ENCODE assay signal across 24 cellular contexts in the genomic region with DNA sequence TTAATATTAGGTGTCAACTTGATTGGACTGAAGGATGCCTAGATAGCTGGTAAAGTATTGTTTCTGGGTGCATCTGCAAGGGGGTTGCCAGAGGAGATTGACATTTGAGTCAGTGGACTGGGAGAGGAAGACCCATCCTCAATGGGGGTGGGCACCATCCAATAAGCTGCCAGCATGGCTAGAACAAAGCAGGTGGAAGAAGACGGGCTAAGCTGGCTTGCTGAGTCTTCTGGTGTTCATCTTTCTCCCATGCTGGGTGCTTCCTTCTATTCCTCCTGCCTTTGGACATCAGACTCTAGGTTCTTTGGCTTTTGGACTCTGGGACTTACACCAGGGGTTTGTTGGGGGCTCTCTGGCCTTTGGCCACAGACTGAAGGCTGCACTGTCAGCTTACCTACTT.
DNase-seq lines count a peak whose midpoint lies in the region; ATAC-seq and TF ChIP-seq lines count a peak whose summit lies in the region.
"Had no signal": no experiment of that assay in that cellular context is flagged by ENCODE, and none has a peak within 500 bp of the region (broad histone marks: within the 10 kb centered on the region; RNA-seq: fewer than 3 reads in every experiment).

No MANE protein-coding gene starts in this region.

- CTCF ChIA-PET in activated naive CD4-positive, alpha-beta T cell treated with anti-CD3 and anti-CD28 coated beads for 36 hours (lab: Charles Lee): interaction anchor here (0.6 to 1.2 kb wide), 2 partner anchors 23 to 212 kb away, joined by 3 read pairs; no protein-coding TSS in a partner anchor
- CTCF ChIA-PET in CD8-positive, alpha-beta T cell (lab: Charles Lee): interaction anchor here (1.0 kb wide), 1 partner anchor 21 kb away, joined by 3 read pairs; no protein-coding TSS in a partner anchor
- CTCF ChIA-PET in WTC11 (lab: Charles Lee): no interaction called here
- CTCF ChIA-PET in naive thymus-derived CD4-positive, alpha-beta T cell (lab: Charles Lee): interaction anchor here (1.6 kb wide), 1 partner anchor 57 kb away, joined by 4 read pairs; no protein-coding TSS in a partner anchor

- POLR2A ChIA-PET in CD8-positive, alpha-beta T cell (lab: Charles Lee): no interaction called here
- POLR2A ChIA-PET in WTC11 (lab: Charles Lee): no interaction called here
- POLR2A ChIA-PET in naive thymus-derived CD4-positive, alpha-beta T cell (lab: Charles Lee): interaction anchor here (0.8 to 1.1 kb wide), 2 partner anchors 20 to 24 kb away, joined by 3 to 7 read pairs; no protein-coding TSS in a partner anchor

- H3K27ac ChIP-seq in CD8-positive, alpha-beta T cell (ENCODE audit: low read depth, low read length): no peak overlapping the region
- no peak overlapping the region for H3K27ac ChIP-seq in naive thymus-derived CD4-positive, alpha-beta T cell (ENCODE audit: low read depth, low read length)
- H3K27ac ChIP-seq: breast epithelium, C4-2B, upper lobe of right lung, VCaP had no signal

- peaks cover 57% of the 10 kb centered on the region for H3K4me1 Mint-ChIP-seq in activated naive CD4-positive, alpha-beta T cell treated with anti-CD3 and anti-CD28 coated beads, Interleukin-2, amount 50 U/mL, for 24 hours
- H3K4me1 Mint-ChIP-seq in activated naive CD4-positive, alpha-beta T cell treated with anti-CD3 and anti-CD28 coated beads for 36 hours (ENCODE audit: low read depth): peaks cover 36% of the 10 kb centered on the region
- peaks cover 58% of the 10 kb centered on the region for H3K4me1 Mint-ChIP-seq in CD8-positive, alpha-beta T cell (ENCODE audit: low read depth)
- H3K4me1 Mint-ChIP-seq in WTC11: peaks cover 21% of the 10 kb centered on the region
- H3K4me1 Mint-ChIP-seq in naive thymus-derived CD4-positive, alpha-beta T cell: peaks cover 26 to 79% (median 65%) of the 10 kb centered on the region in 7 donors

- H3K9me3 ChIP-seq in CD8-positive, alpha-beta T cell (ENCODE audit: low read length): no peaks in the 10 kb centered on the region
- H3K9me3 ChIP-seq in naive thymus-derived CD4-positive, alpha-beta T cell (ENCODE audit: control insufficient read depth in 2 of 3, low read length in 3 of 3): no peaks in the 10 kb centered on the region
- H3K9me3 ChIP-seq: breast epithelium, upper lobe of right lung had no signal

- H3K36me3 Mint-ChIP-seq in activated naive CD4-positive, alpha-beta T cell treated with anti-CD3 and anti-CD28 coated beads, Interleukin-2, amount 50 U/mL, for 24 hours: peaks cover 6% of the 10 kb centered on the region
- H3K36me3 Mint-ChIP-seq in activated naive CD4-positive, alpha-beta T cell treated with anti-CD3 and anti-CD28 coated beads for 36 hours (ENCODE audit: low read depth): peaks cover 6% of the 10 kb centered on the region
- H3K36me3 Mint-ChIP-seq in CD8-positive, alpha-beta T cell: peaks cover 36% of the 10 kb centered on the region
- H3K36me3 Mint-ChIP-seq in WTC11: peaks cover 10% of the 10 kb centered on the region
- peaks cover 0 to 36% (median 15%) of the 10 kb centered on the region in 5 donors for H3K36me3 Mint-ChIP-seq in naive thymus-derived CD4-positive, alpha-beta T cell

- H3K27me3 ChIP-seq in CD8-positive, alpha-beta T cell (ENCODE audit: insufficient read depth, low read length): no peaks in the 10 kb centered on the region
- no peaks in the 10 kb centered on the region for H3K27me3 ChIP-seq in naive thymus-derived CD4-positive, alpha-beta T cell (ENCODE audit: control insufficient read depth in 2 of 2, insufficient read depth in 2 of 2, low read length in 2 of 2)
- H3K27me3 ChIP-seq: breast epithelium, upper lobe of right lung had no signal

- no peaks in the 10 kb centered on the region for H3K9me3 Mint-ChIP-seq in activated naive CD4-positive, alpha-beta T cell treated with anti-CD3 and anti-CD28 coated beads, Interleukin-2, amount 50 U/mL, for 24 hours
- H3K9me3 Mint-ChIP-seq in activated naive CD4-positive, alpha-beta T cell treated with anti-CD3 and anti-CD28 coated beads for 36 hours: no peaks in the 10 kb centered on the region
- H3K9me3 Mint-ChIP-seq in CD8-positive, alpha-beta T cell: no peaks in the 10 kb centered on the region
- no peaks in the 10 kb centered on the region for H3K9me3 Mint-ChIP-seq in WTC11
- no peaks in the 10 kb centered on the region for H3K9me3 Mint-ChIP-seq in naive thymus-derived CD4-positive, alpha-beta T cell
- H3K9me3 Mint-ChIP-seq: nephron progenitor cell had no signal

- H3K27ac Mint-ChIP-seq in activated naive CD4-positive, alpha-beta T cell treated with anti-CD3 and anti-CD28 coated beads, Interleukin-2, amount 50 U/mL, for 24 hours: peak overlapping the region; percentile 76
- no peak overlapping the region for H3K27ac Mint-ChIP-seq in activated naive CD4-positive, alpha-beta T cell treated with anti-CD3 and anti-CD28 coated beads for 36 hours
- peak overlapping the region; percentile 27 for H3K27ac Mint-ChIP-seq in CD8-positive, alpha-beta T cell
- no peak overlapping the region for H3K27ac Mint-ChIP-seq in WTC11
- peak overlapping the region in 8 of 9 donors; percentile 7 to 67 (median 46) for H3K27ac Mint-ChIP-seq in naive thymus-derived CD4-positive, alpha-beta T cell
- H3K27ac Mint-ChIP-seq: nephron progenitor cell had no signal

- no peak for TF ChIP-seq CTCF in CD8-positive, alpha-beta T cell (IDR thresholded peaks at IDR 0.05)
- TF ChIP-seq CTCF in WTC11 (IDR thresholded peaks at IDR 0.05): no peak

- H3K27me3 Mint-ChIP-seq in activated naive CD4-positive, alpha-beta T cell treated with anti-CD3 and anti-CD28 coated beads, Interleukin-2, amount 50 U/mL, for 24 hours: no peaks in the 10 kb centered on the region
- H3K27me3 Mint-ChIP-seq in activated naive CD4-positive, alpha-beta T cell treated with anti-CD3 and anti-CD28 coated beads for 36 hours (ENCODE audit: low read depth): no peaks in the 10 kb centered on the region
- H3K27me3 Mint-ChIP-seq in CD8-positive, alpha-beta T cell (ENCODE audit: low read depth): no peaks in the 10 kb centered on the region
- no peaks in the 10 kb centered on the region for H3K27me3 Mint-ChIP-seq in WTC11 (ENCODE audit: low read depth)
- no peaks in the 10 kb centered on the region for H3K27me3 Mint-ChIP-seq in naive thymus-derived CD4-positive, alpha-beta T cell

- no peak for ATAC-seq in CD8-positive, alpha-beta T cell
- ATAC-seq in WTC11: no peak
- ATAC-seq in naive thymus-derived CD4-positive, alpha-beta T cell: no peak
- no peak for ATAC-seq in GM19023 (IDR thresholded peaks at IDR 0.05; ENCODE audit: unreplicated experiment)
- ATAC-seq: upper lobe of right lung had no signal

- H3K4me1 ChIP-seq in CD8-positive, alpha-beta T cell (ENCODE audit: insufficient read depth, low read length): peaks cover 34% of the 10 kb centered on the region
- peaks cover 8 to 26% of the 10 kb centered on the region in 2 donors for H3K4me1 ChIP-seq in naive thymus-derived CD4-positive, alpha-beta T cell (ENCODE audit: control insufficient read depth in 2 of 2, insufficient read depth in 2 of 2, low read length in 2 of 2)
- H3K4me1 ChIP-seq: breast epithelium had no signal

- no peak for DNase-seq in activated naive CD4-positive, alpha-beta T cell treated with anti-CD3 and anti-CD28 coated beads for 36 hours
- no peak for DNase-seq in CD8-positive, alpha-beta T cell
- DNase-seq in WTC11 (ENCODE audit: low spot score): no peak
- DNase-seq in naive thymus-derived CD4-positive, alpha-beta T cell: no peak
- DNase-seq in stimulated activated CD4-positive, alpha-beta T cell treated with anti-CD3 and anti-CD28 coated beads, Interleukin-15, amount 100 ng/mL, for 24 hours: no peak
- DNase-seq in inferior parietal cortex (ENCODE audit: extremely low spot score): no peak
- DNase-seq: activated CD4-positive, alpha-beta T cell treated with anti-CD3 and anti-CD28 coated beads for 48 hours; activated naive CD4-positive, alpha-beta T cell treated with Interleukin-2 at 50 U/mL for 16 hours; anterior cingulate cortex; Kasumi-1; NCI-H1417; NCI-H2081; NCI-H526 treated with DMSO at 0.1 percent for 48 hours; nephron progenitor cell; SHP77 treated with DMSO at 0.1 percent for 48 hours; stimulated activated naive CD4-positive, alpha-beta T cell; T-helper 9 cell; upper lobe of right lung had no signal

- H3K4me3 Mint-ChIP-seq in activated naive CD4-positive, alpha-beta T cell treated with anti-CD3 and anti-CD28 coated beads, Interleukin-2, amount 50 U/mL, for 24 hours: no peak overlapping the region
- no peak overlapping the region for H3K4me3 Mint-ChIP-seq in activated naive CD4-positive, alpha-beta T cell treated with anti-CD3 and anti-CD28 coated beads for 36 hours
- no peak overlapping the region for H3K4me3 Mint-ChIP-seq in CD8-positive, alpha-beta T cell
- H3K4me3 Mint-ChIP-seq in WTC11: no peak overlapping the region
- peak overlapping the region in 1 of 10 donors; percentile 19 for H3K4me3 Mint-ChIP-seq in naive thymus-derived CD4-positive, alpha-beta T cell
- H3K4me3 Mint-ChIP-seq: nephron progenitor cell had no signal

- peaks cover 3% of the 10 kb centered on the region for H3K36me3 ChIP-seq in CD8-positive, alpha-beta T cell (ENCODE audit: insufficient read depth, low read length)
- peaks cover 0 to 16% (median 3%) of the 10 kb centered on the region in 3 experiments for H3K36me3 ChIP-seq in naive thymus-derived CD4-positive, alpha-beta T cell (ENCODE audit: control insufficient read depth in 2 of 3, insufficient read depth in 3 of 3, low read length in 3 of 3)
- H3K36me3 ChIP-seq: breast epithelium, upper lobe of right lung had no signal

- intact Hi-C loops in activated naive CD4-positive, alpha-beta T cell treated with anti-CD3 and anti-CD28 coated beads for 36 hours (cut with micrococcal nuclease): no loop called here
- intact Hi-C loops in CD8-positive, alpha-beta T cell (cut with DNase I, micrococcal nuclease): no loop called here
- intact Hi-C loops in naive thymus-derived CD4-positive, alpha-beta T cell (cut with micrococcal nuclease): no loop called here

- no peak overlapping the region for H3K4me3 ChIP-seq in CD8-positive, alpha-beta T cell (ENCODE audit: low read depth, low read length)
- no peak overlapping the region for H3K4me3 ChIP-seq in naive thymus-derived CD4-positive, alpha-beta T cell (ENCODE audit: low read length)
- H3K4me3 ChIP-seq: breast epithelium, lung, upper lobe of right lung had no signal

TF ChIP-seq in WTC11, 78 proteins besides CTCF, POLR2A, EP300 and RAD21:
- TF ChIP-seq SMAD3 (CRISPR knock-in tag; IDR thresholded peaks at IDR 0.05; ENCODE audit: borderline replicate concordance) (no peak), PRRX2 (CRISPR knock-in tag; IDR thresholded peaks at IDR 0.05) (0 out of 2 replicates have a peak, but pooled peaks have one; percentile 54)

Comparison
In these comparisons a context has a peak if more than half of its experiments do, and no peak if none do; other contexts are left out.
1. H3K27ac Mint-ChIP-seq: peak in activated naive CD4-positive, alpha-beta T cell treated with anti-CD3 and anti-CD28 coated beads, Interleukin-2, amount 50 U/mL, for 24 hours (single experiment), CD8-positive, alpha-beta T cell (single experiment) and naive thymus-derived CD4-positive, alpha-beta T cell (8 of 9); none in activated naive CD4-positive, alpha-beta T cell treated with anti-CD3 and anti-CD28 coated beads for 36 hours (single experiment) and WTC11 (single experiment).